2 cellular contexts compared by ENCODE assay signal in the genomic region with DNA sequence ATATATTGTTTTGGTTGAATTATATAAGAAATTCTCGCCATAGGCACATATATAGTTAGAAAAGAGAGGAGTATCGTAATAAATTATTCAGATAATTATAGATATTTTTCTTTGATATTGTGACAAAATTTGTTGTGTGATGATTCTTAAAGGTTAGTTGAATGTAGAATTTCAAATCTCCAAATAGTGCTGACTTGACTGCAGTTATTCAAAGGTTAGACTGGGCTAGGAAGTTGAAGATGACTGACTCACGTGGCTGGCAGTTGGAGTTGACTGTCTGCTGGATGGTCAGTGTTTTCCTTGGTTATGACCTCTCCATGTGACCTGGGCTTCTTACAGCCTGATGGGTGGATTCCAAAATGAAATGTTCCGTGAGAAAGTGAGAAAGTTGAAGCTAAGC.
TF ChIP-seq lines count a peak whose summit lies in the region.

No MANE protein-coding gene starts in this region.

TF ChIP-seq in HepG2, 621 proteins besides CTCF, POLR2A, EP300 and RAD21:
- TF ChIP-seq MAFF (IDR thresholded peaks at IDR 0.05; ENCODE audit: low read depth, low read length), result peak; percentile 70
- no peak for TF ChIP-seq ZSCAN9 (CRISPR knock-in tag; IDR thresholded peaks at IDR 0.05; ENCODE audit: borderline replicate concordance)
- TF ChIP-seq ZNF432 (CRISPR knock-in tag; IDR thresholded peaks at IDR 0.05; ENCODE audit: borderline replicate concordance), result no peak
- TF ChIP-seq SALL1 (CRISPR knock-in tag; IDR thresholded peaks at IDR 0.05), result no peak
- TF ChIP-seq HNRNPUL1 (IDR thresholded peaks at IDR 0.05; ENCODE audit: low read depth, low read length), result no peak
- no peak for TF ChIP-seq ERF (CRISPR knock-in tag; IDR thresholded peaks at IDR 0.05)
- TF ChIP-seq MAFK (conservative IDR thresholded peaks at IDR 0.05 in 1 of 2, IDR thresholded peaks at IDR 0.05 in 1 of 2; ENCODE audit: low read length in 2 of 2), result peak; percentile 68 to 74
- TF ChIP-seq, protein P1, sequence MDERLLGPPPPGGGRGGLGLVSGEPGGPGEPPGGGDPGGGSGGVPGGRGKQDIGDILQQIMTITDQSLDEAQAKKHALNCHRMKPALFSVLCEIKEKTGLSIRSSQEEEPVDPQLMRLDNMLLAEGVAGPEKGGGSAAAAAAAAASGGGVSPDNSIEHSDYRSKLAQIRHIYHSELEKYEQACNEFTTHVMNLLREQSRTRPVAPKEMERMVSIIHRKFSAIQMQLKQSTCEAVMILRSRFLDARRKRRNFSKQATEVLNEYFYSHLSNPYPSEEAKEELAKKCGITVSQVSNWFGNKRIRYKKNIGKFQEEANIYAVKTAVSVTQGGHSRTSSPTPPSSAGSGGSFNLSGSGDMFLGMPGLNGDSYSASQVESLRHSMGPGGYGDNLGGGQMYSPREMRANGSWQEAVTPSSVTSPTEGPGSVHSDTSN (CRISPR knock-in tag; IDR thresholded peaks at IDR 0.05), result no peak
- TF ChIP-seq CHCHD3 (CRISPR knock-in tag; IDR thresholded peaks at IDR 0.05), result no peak

TF ChIP-seq in A549, 52 proteins besides CTCF, POLR2A, EP300 and RAD21:
- TF ChIP-seq MYC (IDR thresholded peaks at IDR 0.05; ENCODE audit: borderline replicate concordance, low read length), result no peak
- TF ChIP-seq MAFK (IDR thresholded peaks at IDR 0.05; ENCODE audit: partially characterized antibody), result peak; percentile 43
- TF ChIP-seq NR3C1 (IDR thresholded peaks at IDR 0.05), result no peak
